In the genomic region with DNA sequence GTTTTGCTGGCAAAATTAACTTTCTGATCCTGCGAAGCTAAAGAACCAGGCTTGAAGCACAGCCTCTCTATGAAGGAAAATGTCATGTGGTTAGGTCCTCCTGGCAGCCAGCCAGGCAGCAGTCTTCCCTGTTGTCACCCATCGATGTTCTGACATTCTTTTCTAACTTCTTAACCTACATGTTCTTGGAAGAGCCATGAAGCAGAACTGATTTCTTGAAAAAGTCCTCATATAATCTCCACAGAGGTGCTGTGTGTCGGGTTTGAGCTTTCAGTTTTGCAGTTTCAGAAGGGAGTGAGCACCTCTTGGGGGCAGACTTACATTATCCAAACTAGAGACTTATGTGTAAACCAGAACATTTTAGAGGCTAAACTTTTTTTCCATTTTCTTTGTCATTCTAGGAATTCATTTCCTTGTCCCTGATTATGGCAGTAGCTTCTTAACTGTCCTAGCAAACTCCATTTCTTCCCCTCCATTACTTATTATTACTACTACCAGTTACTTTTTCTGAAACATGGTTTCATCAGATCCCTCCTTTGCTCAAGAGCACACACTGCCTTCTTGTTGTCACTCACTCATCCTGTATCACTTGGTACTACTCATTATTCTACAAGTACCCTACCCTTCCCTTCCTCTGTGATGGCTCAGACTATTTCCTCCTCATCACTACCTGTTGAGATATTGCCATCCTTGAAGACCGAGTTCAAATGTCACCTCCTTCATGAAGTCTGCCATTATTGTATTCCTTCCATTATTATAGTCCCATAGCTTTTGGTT, we compare ENCODE assay signal across 10 cellular contexts. TPM values are rescaled to one million over a fixed set of nuclear protein-coding genes. Genes with fewer than 3 reads are reported as not detected.
A peak's percentile ranks its signal among the peaks of the same experiment; 100 is the strongest.
DNase-seq lines count a peak whose midpoint lies in the region; ATAC-seq and TF ChIP-seq lines count a peak whose summit lies in the region.
"Had no signal": no experiment of that assay in that cellular context is flagged by ENCODE, and none has a peak within 500 bp of the region (broad histone marks: within the 10 kb centered on the region; RNA-seq: fewer than 3 reads in every experiment).

No MANE protein-coding gene starts in this region.

- POLR2A ChIA-PET in AG04450 (lab: Yijun Ruan, JAX) = interaction anchor here (0.7 to 1.6 kb wide), 2 partner anchors 56 to 68 kb away, joined by 3 to 4 read pairs; a partner anchor contains a TSS

- H3K27ac ChIP-seq in AG04450 (ENCODE audit: low read depth, low read length) (no peak overlapping the region), OCI-LY1 (ENCODE audit: low read depth, low read length, poor library complexity, severe bottlenecking) (no peak overlapping the region), psoas muscle (no peak overlapping the region)

- no peaks in the 10 kb centered on the region for H4K20me1 ChIP-seq in OCI-LY1 (ENCODE audit: insufficient read depth, low read length)

- no peaks in the 10 kb centered on the region for H3K9me3 Mint-ChIP-seq in dendritic cell treated with granulocyte-macrophage colony-stimulating factor and Interleukin-4, amounts not matched to agents 40 ng/mL and 50 ng/mL, for 4 days
- H3K9me3 Mint-ChIP-seq in glutamatergic neuron (ENCODE audit: unreplicated experiment) = no peaks in the 10 kb centered on the region
- H3K9me3 Mint-ChIP-seq: T-cell had no signal

- intact Hi-C loops in dendritic cell treated with granulocyte-macrophage colony-stimulating factor and Interleukin-4, amounts not matched to agents 40 ng/mL and 50 ng/mL, for 4 days (cut with micrococcal nuclease) = loop anchor here (2.0 to 5.0 kb wide), 3 partner anchors 37 to 333 kb away; no protein-coding TSS in a partner anchor
- intact Hi-C loops in psoas muscle (cut with DNase I) = loop anchor here in 1 of 2 donors (5.0 kb wide), 1 partner anchor 103 kb away; a partner anchor contains a TSS

- peak overlapping the region; percentile 26; the same call in 1 of the 2 replicates for H3K4me2 ChIP-seq in OCI-LY1 (ENCODE audit: low read length)

- H3K4me3 Mint-ChIP-seq in dendritic cell treated with granulocyte-macrophage colony-stimulating factor and Interleukin-4, amounts not matched to agents 40 ng/mL and 50 ng/mL, for 4 days = peak overlapping the region; percentile 18
- H3K4me3 Mint-ChIP-seq in glutamatergic neuron (ENCODE audit: unreplicated experiment) = no peak overlapping the region
- H3K4me3 Mint-ChIP-seq: T-cell had no signal

- no peak overlapping the region for H2AFZ ChIP-seq in OCI-LY1 (ENCODE audit: low read length)

- H3K4me3 ChIP-seq in AG04450 (ENCODE audit: low read depth, low read length) = no peak overlapping the region
- H3K4me3 ChIP-seq in OCI-LY1 (ENCODE audit: low read depth, low read length, poor library complexity, severe bottlenecking) = peak overlapping the region; percentile 14
- no peak overlapping the region for H3K4me3 ChIP-seq in psoas muscle

- H3K9me2 ChIP-seq in OCI-LY1 (ENCODE audit: low read depth, low read length) = no peaks in the 10 kb centered on the region

- CTCF ChIA-PET in AG04450 (lab: Charles Lee) = interaction anchor here (0.8 to 10.0 kb wide), 14 partner anchors 10 to 290 kb away, joined by 3 to 174 read pairs (median 4); a partner anchor contains a TSS

- H3K4me1 Mint-ChIP-seq in dendritic cell treated with granulocyte-macrophage colony-stimulating factor and Interleukin-4, amounts not matched to agents 40 ng/mL and 50 ng/mL, for 4 days (ENCODE audit: low read depth) = peaks cover 44% of the 10 kb centered on the region
- H3K4me1 Mint-ChIP-seq in glutamatergic neuron (ENCODE audit: low read depth, unreplicated experiment) = peaks cover 5% of the 10 kb centered on the region

- ATAC-seq in GM18498 (IDR thresholded peaks at IDR 0.05; ENCODE audit: unreplicated experiment) (peak; percentile 50), psoas muscle (no peak)

- peaks cover 4% of the 10 kb centered on the region for H3K27me3 ChIP-seq in AG04450 (ENCODE audit: control insufficient read depth, insufficient read depth, low read length)
- H3K27me3 ChIP-seq in OCI-LY1 (ENCODE audit: insufficient read depth, low read length) = no peaks in the 10 kb centered on the region
- H3K27me3 ChIP-seq in psoas muscle (ENCODE audit: insufficient read depth in 3 of 3, low read length in 2 of 3) = peaks cover 0 to 2% (median 0%) of the 10 kb centered on the region in 3 donors

- no peaks in the 10 kb centered on the region for H3K27me3 Mint-ChIP-seq in dendritic cell treated with granulocyte-macrophage colony-stimulating factor and Interleukin-4, amounts not matched to agents 40 ng/mL and 50 ng/mL, for 4 days
- peaks cover 3% of the 10 kb centered on the region for H3K27me3 Mint-ChIP-seq in glutamatergic neuron (ENCODE audit: unreplicated experiment)

- 0 out of 2 replicates have a peak, but pooled peaks have one; percentile 14 for TF ChIP-seq CTCF in AG04450 (IDR thresholded peaks at IDR 0.05; ENCODE audit: low read depth, low read length)
- peak; percentile 24; the same call in 1 of the 2 replicates for TF ChIP-seq CTCF in OCI-LY1 (IDR thresholded peaks at IDR 0.05; ENCODE audit: low read length)
- no peak for TF ChIP-seq CTCF in glutamatergic neuron (IDR thresholded peaks at IDR 0.05; ENCODE audit: partially characterized antibody, unreplicated experiment)
- no peak for TF ChIP-seq CTCF in psoas muscle (IDR thresholded peaks at IDR 0.05)

- H3K36me3 ChIP-seq in OCI-LY1 (ENCODE audit: insufficient read depth, low read length) = no peaks in the 10 kb centered on the region
- H3K36me3 ChIP-seq in psoas muscle (ENCODE audit: insufficient read depth in 1 of 2, low read depth in 1 of 2) = no peaks in the 10 kb centered on the region

- no peaks in the 10 kb centered on the region for H3K79me2 ChIP-seq in OCI-LY1 (ENCODE audit: insufficient read depth, low read length)

- no peaks in the 10 kb centered on the region for H3K9me3 ChIP-seq in AG04450 (ENCODE audit: control insufficient read depth, insufficient read depth, low read length)
- no peaks in the 10 kb centered on the region for H3K9me3 ChIP-seq in OCI-LY1 (ENCODE audit: low read length)
- no peaks in the 10 kb centered on the region for H3K9me3 ChIP-seq in psoas muscle

- H3K36me3 Mint-ChIP-seq in dendritic cell treated with granulocyte-macrophage colony-stimulating factor and Interleukin-4, amounts not matched to agents 40 ng/mL and 50 ng/mL, for 4 days (ENCODE audit: low read depth) = no peaks in the 10 kb centered on the region
- H3K36me3 Mint-ChIP-seq in glutamatergic neuron (ENCODE audit: unreplicated experiment) = no peaks in the 10 kb centered on the region
- H3K36me3 Mint-ChIP-seq: T-cell had no signal

- H3K4me1 ChIP-seq in OCI-LY1 (ENCODE audit: insufficient read depth, low read length, severe bottlenecking) (peaks cover 8% of the 10 kb centered on the region), psoas muscle (no peaks in the 10 kb centered on the region)

- no peaks in the 10 kb centered on the region for H3F3A ChIP-seq in OCI-LY1 (ENCODE audit: insufficient read depth, low read length)

- H3K9ac ChIP-seq in OCI-LY1 (ENCODE audit: low read length) = no peak overlapping the region

- H3K27ac Mint-ChIP-seq in dendritic cell treated with granulocyte-macrophage colony-stimulating factor and Interleukin-4, amounts not matched to agents 40 ng/mL and 50 ng/mL, for 4 days = peak overlapping the region; percentile 41
- H3K27ac Mint-ChIP-seq in glutamatergic neuron (ENCODE audit: unreplicated experiment) = no peak overlapping the region

- no peak for DNase-seq in AG04450 (ENCODE audit: low read depth, low spot score)
- no peak for DNase-seq in hippocampal formation (lab: John Stamatoyannopoulos, UW)
- DNase-seq in cerebellum (ENCODE audit: low spot score) = no peak
- DNase-seq in glutamatergic neuron = no peak
- no peak for DNase-seq in psoas muscle
- DNase-seq: T-cell had no signal

- 52 to 61% (median 57%) methylated on average over 4 of the region's 4 CpGs for WGBS in psoas muscle, 3 donors

RNA-seq across cellular contexts. Expression of a gene that starts 31.1 kb away (rescaled TPM):
- polyA plus RNA-seq in AG04450 (2011; rRNA removed) (16.8 and 24.4 TPM in 2 replicates), psoas muscle (1 to 10 TPM; 1.0 to 2.0 (median 1.1) TPM)
- 20.9 and 31.4 TPM in 2 replicates for polyA minus RNA-seq in AG04450 (2011; rRNA and poly(A)+ RNA removed)
- total RNA-seq in cerebellum (2.4 TPM), glutamatergic neuron (ENCODE audit: unreplicated experiment) (14.0 TPM), psoas muscle (1 to 10 TPM; 1.2 to 3.8 (median 2.0) TPM)

RNA-seq across cellular contexts. Expression of a gene that starts 31.9 kb away (rescaled TPM):
- polyA plus RNA-seq in AG04450 (2011; rRNA removed) (41.1 and 46.2 TPM in 2 replicates), psoas muscle (under 1 TPM; 0.62 to 0.64 (median 0.64) TPM)
- 31.0 and 43.9 TPM in 2 replicates for polyA minus RNA-seq in AG04450 (2011; rRNA and poly(A)+ RNA removed)
- total RNA-seq in cerebellum (7.0 TPM), glutamatergic neuron (ENCODE audit: unreplicated experiment) (64.2 TPM), psoas muscle (1 to 10 TPM in 3 of 4 donors, under 1 TPM in 1; 0.99 to 2.3 (median 1.6) TPM)

RNA-seq across cellular contexts. Expression of a gene that starts 55.9 kb away (rescaled TPM):
- polyA plus RNA-seq in AG04450 (2011; rRNA removed) (20.2 and 22.4 TPM in 2 replicates), psoas muscle (10 to 100 TPM; 24.2 to 54.4 (median 41.8) TPM)
- polyA minus RNA-seq in AG04450 (2011; rRNA and poly(A)+ RNA removed) = 20.1 and 27.3 TPM in 2 replicates
- total RNA-seq in cerebellum (26.2 TPM), glutamatergic neuron (ENCODE audit: unreplicated experiment) (46.7 TPM), psoas muscle (10 to 100 TPM; 23.0 to 30.9 (median 27.2) TPM)

RNA-seq across cellular contexts. Expression of a gene that starts 56.1 kb away (rescaled TPM):
- polyA plus RNA-seq in AG04450 (2011; rRNA removed) (51.9 and 64.4 TPM in 2 replicates), psoas muscle (100 to 1,000 TPM; 123 to 205 (median 169) TPM)
- 46.1 and 58.0 TPM in 2 replicates for polyA minus RNA-seq in AG04450 (2011; rRNA and poly(A)+ RNA removed)
- total RNA-seq in cerebellum (35.0 TPM), glutamatergic neuron (ENCODE audit: unreplicated experiment) (99.5 TPM), psoas muscle (10 to 100 TPM; 56.0 to 94.7 (median 84.6) TPM)

RNA-seq across cellular contexts. Expression of a gene that starts 59.6 kb away (rescaled TPM):
- polyA plus RNA-seq in AG04450 (2011; rRNA removed) (0.02 TPM in 1 of 2 replicates, not detected in the other), psoas muscle (under 1 TPM; 0.19 to 0.27 (median 0.27) TPM)
- 0.18 TPM in 1 of 2 replicates, not detected in the other for polyA minus RNA-seq in AG04450 (2011; rRNA and poly(A)+ RNA removed)
- total RNA-seq in cerebellum (0.45 TPM), glutamatergic neuron (ENCODE audit: unreplicated experiment) (0.91 TPM), psoas muscle (not detected)
- total RNA-seq: mononuclear cell had no signal

Comparison
In these comparisons a context has a peak if more than half of its experiments do, and no peak if none do; other contexts are left out.
1. CTCF ChIP-seq: peak in AG04450 (single experiment) and OCI-LY1 (single experiment); none in glutamatergic neuron (single experiment) and psoas muscle (single experiment).